In the genomic region with DNA sequence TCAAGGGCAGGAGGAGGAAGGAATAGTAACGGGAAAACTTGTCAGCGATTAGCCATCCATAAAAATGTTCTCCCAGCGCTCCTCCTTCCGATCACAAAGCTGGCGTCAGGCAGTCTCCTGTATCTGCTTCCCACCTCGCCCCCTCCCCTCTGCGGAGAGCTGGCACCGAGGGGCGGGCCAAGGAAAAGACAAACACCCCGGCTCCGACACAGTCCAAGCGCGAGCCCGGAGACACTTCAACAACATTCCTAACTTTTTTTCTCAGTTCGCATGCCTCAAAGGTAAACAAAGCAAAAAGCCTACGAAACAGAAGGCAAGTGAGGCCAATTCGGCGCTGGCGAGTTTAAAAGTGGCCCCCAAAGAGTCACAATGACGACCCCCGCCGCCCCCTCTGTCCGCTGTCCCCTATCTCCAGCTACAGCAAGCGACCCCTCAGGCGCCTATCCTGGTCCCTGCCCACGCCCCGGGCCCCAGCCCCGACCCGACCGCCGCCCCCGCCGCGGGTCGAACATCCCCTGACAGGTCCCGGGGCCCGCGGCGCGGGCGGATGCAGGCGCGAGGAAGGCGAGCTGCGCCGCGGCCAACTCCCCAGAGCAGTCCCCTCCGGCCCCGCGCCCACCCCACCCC, we compare ENCODE assay signal across 8 cellular contexts. TPM values are rescaled to one million over a fixed set of nuclear protein-coding genes. Genes with fewer than 3 reads are reported as not detected.
DNase-seq lines count a peak whose midpoint lies in the region; ATAC-seq and TF ChIP-seq lines count a peak whose summit lies in the region.

No MANE protein-coding gene starts in this region.

- WGBS in iPS DF 6.9 (ENCODE audit: insufficient coverage, insufficient read length): no CpG with 5 or more reads among the region's 50 CpGs

- H3K4me3 ChIP-seq in AG10803 (ENCODE audit: low read length) (peak overlapping the region; percentile 75), iPS DF 6.9 (ENCODE audit: low read length) (peak overlapping the region; percentile 81; the same call in 1 of the 2 replicates), gastrocnemius medialis (peak overlapping the region; percentile 69 to 79 (median 72))

- H3K27me3 ChIP-seq in iPS DF 6.9 (ENCODE audit: control insufficient read depth, insufficient read depth, low read length) (peaks cover 2% of the 10 kb centered on the region; the same call in 1 of the 2 replicates), gastrocnemius medialis (no peaks in the 10 kb centered on the region)

- ATAC-seq in GM19395 (IDR thresholded peaks at IDR 0.05; ENCODE audit: unreplicated experiment) (peak; percentile 36), gastrocnemius medialis (peak; percentile 33 to 34), GM19467 (IDR thresholded peaks at IDR 0.05; ENCODE audit: unreplicated experiment) (no peak)

- TF ChIP-seq CTCF in AG10803 (conservative IDR thresholded peaks at IDR 0.05; ENCODE audit: low read length): no peak
- no peak for TF ChIP-seq CTCF in gastrocnemius medialis (IDR thresholded peaks at IDR 0.05 in 4 of 5, conservative IDR thresholded peaks at IDR 0.05 in 1 of 5)
- TF ChIP-seq CTCF in GM20000 (IDR thresholded peaks at IDR 0.05; ENCODE audit: extremely low read depth, missing control alignments): no peak

- H3K27ac ChIP-seq in angular gyrus (ENCODE audit: low read depth, low read length): peak overlapping the region; percentile 52
- H3K27ac ChIP-seq in iPS DF 6.9 (ENCODE audit: low read length): no peak overlapping the region
- H3K27ac ChIP-seq in gastrocnemius medialis: peak overlapping the region; percentile 60 to 79 (median 70)

- intact Hi-C loops in gastrocnemius medialis (cut with DNase I; ENCODE audit: low total_unique reads): loop anchor here (2.0 kb wide), 3 partner anchors 37 to 101 kb away; a partner anchor contains a TSS

- no peaks in the 10 kb centered on the region for H3K36me3 ChIP-seq in iPS DF 6.9 (ENCODE audit: control insufficient read depth, insufficient read depth, low read length)
- no peaks in the 10 kb centered on the region for H3K36me3 ChIP-seq in gastrocnemius medialis

- H3K4me1 ChIP-seq in iPS DF 6.9 (ENCODE audit: control insufficient read depth, insufficient read depth, low read length): no peaks in the 10 kb centered on the region
- H3K4me1 ChIP-seq in gastrocnemius medialis: peaks cover 8 to 25% of the 10 kb centered on the region in 2 donors

- DNase-seq in AG10803 (ENCODE audit: low read depth): peak; percentile 25
- peak; percentile 54 for DNase-seq in NCI-H1694 (lab: John Stamatoyannopoulos, UW)
- DNase-seq in iPS DF 6.9 (ENCODE audit: low read depth, low spot score): no peak
- DNase-seq in gastrocnemius medialis: peak in 1 of 2 donors; percentile 21
- DNase-seq in GM20000 (ENCODE audit: low spot score): no peak

- H3K9me3 ChIP-seq in iPS DF 6.9 (ENCODE audit: control insufficient read depth, insufficient read depth, low read length): no peaks in the 10 kb centered on the region
- H3K9me3 ChIP-seq in gastrocnemius medialis: no peaks in the 10 kb centered on the region

- no peak for TF ChIP-seq POLR2A in gastrocnemius medialis (IDR thresholded peaks at IDR 0.05)

- in situ Hi-C loops in gastrocnemius medialis (cut with MboI; ENCODE audit: low sequenced_read_pairs in 4 of 4): no loop called here

RNA-seq across cellular contexts. Expression of a gene that starts 0.7 kb away (rescaled TPM):
- 10 to 100 TPM in 1 of 4 donors, 1 to 10 TPM in 3; 2.2 to 14.9 (median 6.5) TPM for total RNA-seq in gastrocnemius medialis

Comparison
In these comparisons a context has a peak if more than half of its experiments do, and no peak if none do; other contexts are left out.
1. DNase-seq: peak in AG10803 (single experiment) and NCI-H1694 (single experiment); none in iPS DF 6.9 (single experiment) and GM20000 (single experiment).
2. Peak in every context shown above with its lines, with median percentiles within 50 percentile points of each other: H3K4me3 ChIP-seq.